17 cellular contexts compared by ENCODE assay signal in the genomic region with DNA sequence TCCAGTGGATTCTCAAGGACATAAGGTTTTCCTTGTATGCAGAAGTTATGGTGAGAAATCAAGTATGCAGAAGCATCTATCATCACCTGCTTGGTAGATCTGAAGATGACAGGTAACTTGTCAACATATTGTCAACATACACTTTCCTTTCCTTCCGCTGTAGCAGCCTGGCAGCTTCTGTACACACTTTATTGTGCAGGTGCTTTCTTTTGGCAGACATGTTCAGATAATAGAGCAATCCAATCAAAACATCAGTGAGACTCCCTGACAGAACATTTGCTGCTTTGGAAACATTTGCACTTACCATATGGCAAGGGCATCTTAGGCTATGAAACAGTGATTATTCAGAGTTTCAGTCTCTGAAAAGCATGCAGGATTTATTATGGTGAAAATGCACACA.
A peak's percentile ranks its signal among the peaks of the same experiment; 100 is the strongest.
DNase-seq lines count a peak whose midpoint lies in the region; ATAC-seq and TF ChIP-seq lines count a peak whose summit lies in the region.
"Had no signal": no experiment of that assay in that cellular context is flagged by ENCODE, and none has a peak within 500 bp of the region (broad histone marks: within the 10 kb centered on the region; RNA-seq: fewer than 3 reads in every experiment).

No MANE protein-coding gene starts in this region.

- ATAC-seq in SK-N-SH treated with all-trans-retinoic acid at 6 μM for 48 hours (no peak), omental fat pad (ENCODE audit: low FRiP score) (no peak), GM18907 (IDR thresholded peaks at IDR 0.05; ENCODE audit: unreplicated experiment) (no peak)
- no peak for ATAC-seq in naive thymus-derived CD8-positive, alpha-beta T cell
- ATAC-seq: HCT116; heart left ventricle; stimulated activated naive CD8-positive, alpha-beta T cell treated with anti-CD3 and anti-CD28 coated beads, Interleukin-15, Interleukin-2, amounts not matched to agents 100 U/mL and 50 U/mL, for 24 hours had no signal

- peak overlapping the region in 1 of 2 experiments; percentile 53; a peak in 1 of 4 replicates for H3K4me3 ChIP-seq in SK-N-SH (ENCODE audit: low read depth in 2 of 2, low read length in 1 of 2)
- no peak overlapping the region for H3K4me3 ChIP-seq in PC-9

- peak overlapping the region in 6 of 10 donors; percentile 10 to 39 (median 29) for H3K4me3 Mint-ChIP-seq in naive thymus-derived CD8-positive, alpha-beta T cell

- H3K4me2 ChIP-seq in SK-N-SH = peak overlapping the region; percentile 71
- peak overlapping the region; percentile 69 for H3K4me2 ChIP-seq in PC-9

- H3K79me2 ChIP-seq in SK-N-SH (ENCODE audit: insufficient read depth) (no peaks in the 10 kb centered on the region), PC-9 (ENCODE audit: low read depth) (no peaks in the 10 kb centered on the region)
- H3K79me2 ChIP-seq: parathyroid adenoma had no signal

- WGBS in SK-N-SH (ENCODE audit: low lambda C conversion rate) = 14% methylated on average over 1 of the region's 1 CpG

- H3F3A ChIP-seq in SK-N-SH (replicated peaks; ENCODE audit: insufficient read depth) (no peaks in the 10 kb centered on the region), PC-9 (ENCODE audit: insufficient read depth, low read depth) (no peaks in the 10 kb centered on the region)

- no TSS peak for BruUV-seq in PC-9 (replicated peaks; lab: Mats Ljungman, UMichigan)

- H3K9ac ChIP-seq in SK-N-SH = no peak overlapping the region
- H3K9ac ChIP-seq: parathyroid adenoma had no signal

- no peaks in the 10 kb centered on the region for H3K27me3 Mint-ChIP-seq in naive thymus-derived CD8-positive, alpha-beta T cell

- H4K20me1 ChIP-seq in SK-N-SH (ENCODE audit: insufficient read depth) = no peaks in the 10 kb centered on the region
- no peaks in the 10 kb centered on the region for H4K20me1 ChIP-seq in PC-9 (ENCODE audit: insufficient read depth)

- H3K27ac Mint-ChIP-seq in naive thymus-derived CD8-positive, alpha-beta T cell = no peak overlapping the region
- H3K27ac Mint-ChIP-seq: T-helper 2 cell treated with Interferon-gamma antibody and Interleukin-4, amounts not matched to agents 5 μg/mL and 100 μg/mL, for 36 hours had no signal

- H3K9me3 ChIP-seq in SK-N-SH (peaks cover 5% of the 10 kb centered on the region; the same call in 1 of the 2 replicates), PC-9 (ENCODE audit: insufficient read depth, low read depth) (no peaks in the 10 kb centered on the region; the same call in 1 of the 2 replicates)
- H3K9me3 ChIP-seq: heart left ventricle had no signal

- no peak for DNase-seq in SK-N-SH
- DNase-seq in NCI-H2081 treated with DMSO at 0.1 percent for 48 hours (lab: John Stamatoyannopoulos, UW) = peak; percentile 77
- no peak for DNase-seq in PC-9
- DNase-seq in naive thymus-derived CD8-positive, alpha-beta T cell = no peak
- DNase-seq in NCI-H526 treated with DMSO at 0.1 percent for 48 hours (lab: John Stamatoyannopoulos, UW) = no peak
- no peak for DNase-seq in omental fat pad (ENCODE audit: low spot score)
- DNase-seq: activated CD4-positive, alpha-beta T cell treated with anti-CD3 and anti-CD28 coated beads for 4 hours; erythroblast; heart left ventricle; stimulated activated naive CD8-positive, alpha-beta T cell treated with anti-CD3 and anti-CD28 coated beads, Interleukin-15, Interleukin-2, amounts not matched to agents 100 U/mL and 50 U/mL, for 24 hours had no signal

- H3K4me1 ChIP-seq in SK-N-SH (ENCODE audit: control insufficient read depth in 1 of 2, insufficient read depth in 2 of 2, low read depth in 1 of 2, low read length in 1 of 2) = no peaks in the 10 kb centered on the region
- H3K4me1 ChIP-seq in PC-9 (replicated peaks; ENCODE audit: insufficient read depth) = no peaks in the 10 kb centered on the region
- H3K4me1 ChIP-seq: heart left ventricle, parathyroid adenoma had no signal

- H3K9me2 ChIP-seq in SK-N-SH = no peaks in the 10 kb centered on the region; the same call in 1 of the 2 replicates
- no peaks in the 10 kb centered on the region for H3K9me2 ChIP-seq in PC-9 (ENCODE audit: insufficient read depth)

- no peak overlapping the region for H3K27ac ChIP-seq in SK-N-SH (ENCODE audit: low read depth in 2 of 2, low read length in 1 of 2)
- H3K27ac ChIP-seq in PC-9 = no peak overlapping the region
- H3K27ac ChIP-seq: coronary artery, heart left ventricle, parathyroid adenoma, RWPE1 had no signal

- intact Hi-C loops in PC-9 (cut with micrococcal nuclease; ENCODE audit: unreplicated experiment) = no loop called here

- H2AFZ ChIP-seq in SK-N-SH (ENCODE audit: low read depth) (no peak overlapping the region), PC-9 (no peak overlapping the region; the same call in 1 of the 2 replicates)
- H2AFZ ChIP-seq: parathyroid adenoma had no signal

- H3K9me3 Mint-ChIP-seq in naive thymus-derived CD8-positive, alpha-beta T cell = peaks cover 0 to 9% (median 0%) of the 10 kb centered on the region in 9 donors

- no peaks in the 10 kb centered on the region for H3K36me3 ChIP-seq in SK-N-SH (replicated peaks in 1 of 2; ENCODE audit: control insufficient read depth in 1 of 2, insufficient read depth in 2 of 2, low read length in 1 of 2)
- no peaks in the 10 kb centered on the region for H3K36me3 ChIP-seq in PC-9 (ENCODE audit: low read depth)
- H3K36me3 ChIP-seq: heart left ventricle had no signal

- TF ChIP-seq CTCF in SK-N-SH (IDR thresholded peaks at IDR 0.05) = no peak
- no peak for TF ChIP-seq CTCF in PC-9 (conservative IDR thresholded peaks at IDR 0.05)
- TF ChIP-seq CTCF in omental fat pad (IDR thresholded peaks at IDR 0.05) = no peak

- peaks cover 0 to 14% (median 4%) of the 10 kb centered on the region in 4 donors for H3K4me1 Mint-ChIP-seq in naive thymus-derived CD8-positive, alpha-beta T cell

- no peaks in the 10 kb centered on the region for H3K36me3 Mint-ChIP-seq in naive thymus-derived CD8-positive, alpha-beta T cell

- POLR2A ChIA-PET in SK-N-SH (lab: Yijun Ruan, JAX) (no interaction called here), PC-9 (lab: Charles Lee; ENCODE audit: unreplicated experiment) (no interaction called here)
- POLR2A ChIA-PET in naive thymus-derived CD8-positive, alpha-beta T cell (lab: Charles Lee) = no interaction called here

- CTCF ChIA-PET in SK-N-SH (lab: Yijun Ruan, JAX) (no interaction called here), PC-9 (lab: Charles Lee) (no interaction called here)

- TF ChIP-seq RAD21 in SK-N-SH (IDR thresholded peaks at IDR 0.05; ENCODE audit: low read length) = no peak

- TF ChIP-seq EP300 in SK-N-SH (IDR thresholded peaks at IDR 0.05; ENCODE audit: borderline replicate concordance in 1 of 2, low read depth in 1 of 2, low read length in 1 of 2) = no peak

- H3K27me3 ChIP-seq in SK-N-SH (ENCODE audit: insufficient read depth) (no peaks in the 10 kb centered on the region), PC-9 (ENCODE audit: insufficient read depth, low read depth) (no peaks in the 10 kb centered on the region)
- H3K27me3 ChIP-seq: heart left ventricle had no signal

TF ChIP-seq in SK-N-SH, 30 proteins besides CTCF, POLR2A, EP300 and RAD21 (continues in another document):
- TF ChIP-seq TCF12 (IDR thresholded peaks at IDR 0.05) (no peak), POLR2AphosphoS5 (IDR thresholded peaks at IDR 0.05; ENCODE audit: low read depth, low read length) (no peak), FOXM1 (IDR thresholded peaks at IDR 0.05; ENCODE audit: low read depth) (no peak)
- TF ChIP-seq, protein P1, sequence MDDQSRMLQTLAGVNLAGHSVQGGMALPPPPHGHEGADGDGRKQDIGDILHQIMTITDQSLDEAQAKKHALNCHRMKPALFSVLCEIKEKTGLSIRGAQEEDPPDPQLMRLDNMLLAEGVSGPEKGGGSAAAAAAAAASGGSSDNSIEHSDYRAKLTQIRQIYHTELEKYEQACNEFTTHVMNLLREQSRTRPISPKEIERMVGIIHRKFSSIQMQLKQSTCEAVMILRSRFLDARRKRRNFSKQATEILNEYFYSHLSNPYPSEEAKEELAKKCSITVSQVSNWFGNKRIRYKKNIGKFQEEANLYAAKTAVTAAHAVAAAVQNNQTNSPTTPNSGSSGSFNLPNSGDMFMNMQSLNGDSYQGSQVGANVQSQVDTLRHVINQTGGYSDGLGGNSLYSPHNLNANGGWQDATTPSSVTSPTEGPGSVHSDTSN (IDR thresholded peaks at IDR 0.05) = no peak
- TF ChIP-seq, protein P2, sequence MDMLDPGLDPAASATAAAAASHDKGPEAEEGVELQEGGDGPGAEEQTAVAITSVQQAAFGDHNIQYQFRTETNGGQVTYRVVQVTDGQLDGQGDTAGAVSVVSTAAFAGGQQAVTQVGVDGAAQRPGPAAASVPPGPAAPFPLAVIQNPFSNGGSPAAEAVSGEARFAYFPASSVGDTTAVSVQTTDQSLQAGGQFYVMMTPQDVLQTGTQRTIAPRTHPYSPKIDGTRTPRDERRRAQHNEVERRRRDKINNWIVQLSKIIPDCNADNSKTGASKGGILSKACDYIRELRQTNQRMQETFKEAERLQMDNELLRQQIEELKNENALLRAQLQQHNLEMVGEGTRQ (IDR thresholded peaks at IDR 0.05; ENCODE audit: borderline replicate concordance, low read depth, low read length) = no peak

TF ChIP-seq in SK-N-SH treated with all-trans-retinoic acid at 6 μM for 48 hours, 23 proteins besides CTCF, POLR2A, EP300 and RAD21 (continues in another document):
- TF ChIP-seq GLIS3 (CRISPR knock-in tag; IDR thresholded peaks at IDR 0.05) (no peak), ESRRG (CRISPR knock-in tag; IDR thresholded peaks at IDR 0.05) (no peak), RARB (CRISPR knock-in tag; IDR thresholded peaks at IDR 0.05) (no peak), SNAI2 (CRISPR knock-in tag; IDR thresholded peaks at IDR 0.05) (no peak), PPARA (CRISPR knock-in tag; IDR thresholded peaks at IDR 0.05; ENCODE audit: borderline replicate concordance) (no peak), CSDC2 (CRISPR knock-in tag; IDR thresholded peaks at IDR 0.05) (no peak), ZFP3 (CRISPR knock-in tag; IDR thresholded peaks at IDR 0.05) (no peak), ZNF70 (CRISPR knock-in tag; IDR thresholded peaks at IDR 0.05) (no peak), ZFP30 (CRISPR knock-in tag; IDR thresholded peaks at IDR 0.05) (no peak), OSR1 (CRISPR knock-in tag; IDR thresholded peaks at IDR 0.05) (no peak), ZNF8 (CRISPR knock-in tag; IDR thresholded peaks at IDR 0.05) (no peak), ZNF565 (CRISPR knock-in tag; conservative IDR thresholded peaks at IDR 0.05; ENCODE audit: low read depth) (no peak), ZC3H10 (CRISPR knock-in tag; IDR thresholded peaks at IDR 0.05) (no peak)
- TF ChIP-seq, protein P3, sequence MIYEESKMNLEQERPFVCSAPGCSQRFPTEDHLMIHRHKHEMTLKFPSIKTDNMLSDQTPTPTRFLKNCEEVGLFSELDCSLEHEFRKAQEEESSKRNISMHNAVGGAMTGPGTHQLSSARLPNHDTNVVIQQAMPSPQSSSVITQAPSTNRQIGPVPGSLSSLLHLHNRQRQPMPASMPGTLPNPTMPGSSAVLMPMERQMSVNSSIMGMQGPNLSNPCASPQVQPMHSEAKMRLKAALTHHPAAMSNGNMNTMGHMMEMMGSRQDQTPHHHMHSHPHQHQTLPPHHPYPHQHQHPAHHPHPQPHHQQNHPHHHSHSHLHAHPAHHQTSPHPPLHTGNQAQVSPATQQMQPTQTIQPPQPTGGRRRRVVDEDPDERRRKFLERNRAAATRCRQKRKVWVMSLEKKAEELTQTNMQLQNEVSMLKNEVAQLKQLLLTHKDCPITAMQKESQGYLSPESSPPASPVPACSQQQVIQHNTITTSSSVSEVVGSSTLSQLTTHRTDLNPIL (CRISPR knock-in tag; IDR thresholded peaks at IDR 0.05; ENCODE audit: low read depth) = no peak
